ENCODE assay signal across 8 cellular contexts in genomic region chr13:21603531-21604448, GRCh38. TPM values are rescaled to one million over a fixed set of nuclear protein-coding genes. Genes with fewer than 3 reads are reported as not detected.
A peak's percentile ranks its signal among the peaks of the same experiment; 100 is the strongest.
DNase-seq lines count a peak whose midpoint lies in the region; ATAC-seq and TF ChIP-seq lines count a peak whose summit lies in the region.

MICU2 (minus strand) TSS chr13:21604170; CDS start chr13:21604148, 22 bp downstream.

- DNase-seq in GM10266 (ENCODE audit: extremely low spot score) (peak; percentile 93), NCI-H1105 (lab: John Stamatoyannopoulos, UW) (peak; percentile 74), Right ventricle myocardium inferior (ENCODE audit: missing footprints) (peak; percentile 98), ovary (peak; percentile 92 to 96 (median 94)), thyroid gland (peak; percentile 92 to 95)
- peak; percentile 88 for DNase-seq in activated naive CD8-positive, alpha-beta T cell treated with anti-CD3 and anti-CD28 coated beads, Interleukin-2, amount 50 U/mL, for 16 hours (ENCODE audit: low read depth, low spot score)

- no peaks in the 10 kb centered on the region for H3K36me3 ChIP-seq in SU-DHL-6 (ENCODE audit: low read length)
- H3K36me3 ChIP-seq in ovary: no peaks in the 10 kb centered on the region
- no peaks in the 10 kb centered on the region for H3K36me3 ChIP-seq in thyroid gland

- H2AFZ ChIP-seq in SU-DHL-6 (ENCODE audit: low read depth, low read length, severe bottlenecking): peak within 1 kb of the TSS; percentile 72

- 0 to 1% (median 0%) methylated on average over 51 to 77 of the region's 77 CpGs for WGBS in ovary, 3 donors
- 1% methylated on average over 32 to 35 of the region's 77 CpGs for WGBS in thyroid gland, 2 donors

- H3F3A ChIP-seq in SU-DHL-6 (ENCODE audit: insufficient read depth): no peaks in the 10 kb centered on the region

- peak within 1 kb of the TSS; percentile 73 for H3K9ac ChIP-seq in SU-DHL-6 (ENCODE audit: low read length)

- H3K27me3 ChIP-seq in SU-DHL-6 (ENCODE audit: low read length) (no peaks in the 10 kb centered on the region), ovary (no peaks in the 10 kb centered on the region), thyroid gland (no peaks in the 10 kb centered on the region)

- peak within 1 kb of the TSS; percentile 83 for H3K4me2 ChIP-seq in SU-DHL-6 (ENCODE audit: low read depth, low read length, poor library complexity, severe bottlenecking)

- no peak for TF ChIP-seq CTCF in GM10266 (IDR thresholded peaks at IDR 0.05; ENCODE audit: control insufficient read depth, insufficient read depth, low read depth, missing control alignments)
- no peak for TF ChIP-seq CTCF in SU-DHL-6 (IDR thresholded peaks at IDR 0.05; ENCODE audit: insufficient read depth, low read length, poor library complexity, severe bottlenecking)
- TF ChIP-seq CTCF in ovary (IDR thresholded peaks at IDR 0.05): peak; percentile 9 to 63 (median 55)
- TF ChIP-seq CTCF in thyroid gland (IDR thresholded peaks at IDR 0.05): peak in 1 of 6 experiments; percentile 27

- peak within 1 kb of the TSS; percentile 92 for H3K4me3 ChIP-seq in SU-DHL-6 (ENCODE audit: insufficient read depth, low read length, poor library complexity, severe bottlenecking)
- peak within 1 kb of the TSS; percentile 82 for H3K4me3 ChIP-seq in ovary
- H3K4me3 ChIP-seq in thyroid gland (replicated peaks in 1 of 3): peak within 1 kb of the TSS; percentile 28 to 86 (median 70)

- TF ChIP-seq EP300 in ovary (IDR thresholded peaks at IDR 0.05): no peak

- TF ChIP-seq POLR2A in ovary (IDR thresholded peaks at IDR 0.05) (peak; percentile 88), thyroid gland (IDR thresholded peaks at IDR 0.05) (peak; percentile 25 to 97)

- ATAC-seq in HG02623 (IDR thresholded peaks at IDR 0.05; ENCODE audit: unreplicated experiment) (peak; percentile 97), Right ventricle myocardium inferior (peak; percentile 99)

- intact Hi-C loops in Right ventricle myocardium inferior (cut with DNase I): loop anchor here (5.0 kb wide), 1 partner anchor 69 kb away; the partner anchor contains the start of gene FGF9
- intact Hi-C loops in ovary (cut with DNase I): no loop called here
- intact Hi-C loops in thyroid gland (cut with DNase I): loop anchor here (10.0 kb wide), 1 partner anchor 149 kb away; the partner anchor contains the start of gene ZDHHC20

- H3K27ac ChIP-seq in SU-DHL-6 (ENCODE audit: low read depth, low read length) (peak within 1 kb of the TSS; percentile 82), ovary (peak within 1 kb of the TSS; percentile 95 to 96), thyroid gland (peak within 1 kb of the TSS; percentile 77 to 99 (median 89))

- H4K20me1 ChIP-seq in SU-DHL-6 (ENCODE audit: low read depth, low read length): no peaks in the 10 kb centered on the region

- H3K9me2 ChIP-seq in SU-DHL-6 (replicated peaks; ENCODE audit: insufficient read depth, low read length): no peaks in the 10 kb centered on the region

- H3K79me2 ChIP-seq in SU-DHL-6 (ENCODE audit: insufficient read depth, low read length): peaks cover 45% of the 10 kb centered on the region

- H3K4me1 ChIP-seq in ovary (ENCODE audit: insufficient read depth) (peaks cover 3% of the 10 kb centered on the region), thyroid gland (peaks cover 0 to 6% of the 10 kb centered on the region in 2 donors)

- H3K9me3 ChIP-seq in SU-DHL-6 (ENCODE audit: insufficient read depth, low read length) (no peaks in the 10 kb centered on the region), ovary (no peaks in the 10 kb centered on the region), thyroid gland (no peaks in the 10 kb centered on the region)

RNA-seq across cellular contexts. Expression of gene MICU2, which starts in this region (rescaled TPM):
- total RNA-seq in Right ventricle myocardium inferior (60.7 TPM), ovary (10 to 100 TPM; 23.2 to 82.1 (median 32.8) TPM), thyroid gland (100 to 1,000 TPM in 2 of 4 donors, 10 to 100 TPM in 2; 55.3 to 127 (median 92.9) TPM)
- 10 to 100 TPM; 25.8 to 31.4 TPM for polyA plus RNA-seq in ovary

Comparison
In these comparisons a context has a peak if more than half of its experiments do, and no peak if none do; other contexts are left out.
1. Peak in every context shown above with its lines: DNase-seq, ATAC-seq, H3K4me3 ChIP-seq and H3K27ac ChIP-seq.
2. CTCF ChIP-seq: peak in ovary (3 of 3); none in GM10266 (single experiment) and SU-DHL-6 (single experiment).
3. intact Hi-C loops: an anchor here in Right ventricle myocardium inferior (5.0 kb wide) and thyroid gland (10.0 kb wide); none called in ovary.